ENCODE assay signal across 25 cellular contexts in the genomic region with DNA sequence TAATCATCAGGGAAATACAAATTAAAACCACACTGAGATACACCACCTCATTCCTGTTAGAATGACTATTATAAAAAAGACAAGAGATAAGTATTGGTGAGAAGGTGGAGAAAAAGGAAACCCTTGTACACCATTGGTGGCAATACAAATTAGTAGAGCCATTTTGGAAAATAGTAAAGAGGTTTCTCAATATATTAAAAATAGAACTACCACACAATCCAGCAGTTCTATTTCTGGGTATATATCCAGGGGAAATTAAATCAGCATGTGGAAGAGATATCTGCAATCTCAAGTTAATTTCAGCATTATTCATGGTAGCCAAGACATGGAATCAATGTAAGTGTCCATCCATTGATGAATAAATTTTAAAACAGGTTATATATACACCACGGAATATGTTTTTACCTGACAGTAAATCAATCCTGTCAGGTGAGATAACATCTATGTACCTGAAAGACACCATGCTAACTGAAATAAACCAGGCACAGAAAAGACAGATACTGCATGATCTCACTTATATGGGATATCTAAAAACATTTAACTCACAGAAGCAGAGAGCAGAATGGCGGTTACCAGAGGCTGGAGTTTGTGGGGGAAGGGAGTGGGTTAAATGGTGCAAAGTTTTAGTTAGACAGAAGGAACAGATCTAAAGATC.
"Had no signal": no experiment of that assay in that cellular context is flagged by ENCODE, and none has a peak within 500 bp of the region (broad histone marks: within the 10 kb centered on the region; RNA-seq: fewer than 3 reads in every experiment).

No MANE protein-coding gene starts in this region.

- H3K27ac ChIP-seq: hepatocyte, pancreas, right atrium auricular region, spleen, suprapubic skin, thoracic aorta, tibial artery, upper lobe of right lung had no signal

- H3K4me2 ChIP-seq: hepatocyte had no signal

- H3K4me1 ChIP-seq: pancreas, right atrium auricular region, suprapubic skin, upper lobe of right lung had no signal

- DNase-seq: heart right ventricle; islet precursor cell; mesendoderm; naive thymus-derived CD4-positive, alpha-beta T cell; nucleus accumbens; pancreas; small intestine; spleen; stimulated activated CD4-positive, alpha-beta T cell treated with anti-CD3 and anti-CD28 coated beads, Interleukin-4, amount 100 ng/mL, for 24 hours; stimulated activated naive CD4-positive, alpha-beta T cell; tibial artery; trophoblast cell; upper lobe of right lung had no signal

- H3K27me3 ChIP-seq: heart right ventricle, hepatocyte, pancreas, right atrium auricular region, spleen, suprapubic skin, tibial artery, upper lobe of right lung had no signal

- H3K36me3 ChIP-seq: right atrium auricular region, thoracic aorta had no signal

- H3K4me3 Mint-ChIP-seq: mesothelial cell of epicardium; naive thymus-derived CD4-positive, alpha-beta T cell; nephron; neural crest cell; stimulated activated effector memory CD8-positive, alpha-beta T cell treated with anti-CD3 and anti-CD28 coated beads, Interleukin-12 subunit alpha, Interleukin-12 subunit beta, amount 100 ng/mL, for 72 hours; stimulated activated naive CD8-positive, alpha-beta T cell treated with anti-CD3 and anti-CD28 coated beads, Interleukin-15, Interleukin-2, amounts not matched to agents 100 ng/mL and 50 ng/mL, for 24 hours had no signal

- H2AFZ ChIP-seq: hepatocyte had no signal

- H3K9me3 ChIP-seq: pancreas had no signal

- H3K4me1 Mint-ChIP-seq: mesothelial cell of epicardium, nephron had no signal

- H3K79me2 ChIP-seq: hepatocyte had no signal

- H3K27me3 Mint-ChIP-seq: naive thymus-derived CD4-positive, alpha-beta T cell; stimulated activated naive CD8-positive, alpha-beta T cell treated with anti-CD3 and anti-CD28 coated beads, Interleukin-15, Interleukin-2, amounts not matched to agents 100 ng/mL and 50 ng/mL, for 24 hours had no signal

- ATAC-seq: left lobe of liver; naive thymus-derived CD4-positive, alpha-beta T cell; pancreas; sciatic nerve; stimulated activated effector memory CD8-positive, alpha-beta T cell treated with anti-CD3 and anti-CD28 coated beads, Interleukin-12 subunit alpha, Interleukin-12 subunit beta, amount 100 ng/mL, for 72 hours; upper lobe of right lung had no signal

- H3K4me3 ChIP-seq: heart right ventricle, hepatocyte, lung, pancreas, right atrium auricular region, spleen, suprapubic skin, thoracic aorta, tibial artery, upper lobe of right lung had no signal

- H3K27ac Mint-ChIP-seq: mesothelial cell of epicardium; naive thymus-derived CD4-positive, alpha-beta T cell; nephron; stimulated activated effector memory CD8-positive, alpha-beta T cell treated with anti-CD3 and anti-CD28 coated beads, Interleukin-12 subunit alpha, Interleukin-12 subunit beta, amount 100 ng/mL, for 72 hours; stimulated activated naive CD8-positive, alpha-beta T cell treated with anti-CD3 and anti-CD28 coated beads, Interleukin-15, Interleukin-2, amounts not matched to agents 100 ng/mL and 50 ng/mL, for 24 hours had no signal
